Comparison of ENCODE assay signal across 18 cellular contexts in the genomic region with DNA sequence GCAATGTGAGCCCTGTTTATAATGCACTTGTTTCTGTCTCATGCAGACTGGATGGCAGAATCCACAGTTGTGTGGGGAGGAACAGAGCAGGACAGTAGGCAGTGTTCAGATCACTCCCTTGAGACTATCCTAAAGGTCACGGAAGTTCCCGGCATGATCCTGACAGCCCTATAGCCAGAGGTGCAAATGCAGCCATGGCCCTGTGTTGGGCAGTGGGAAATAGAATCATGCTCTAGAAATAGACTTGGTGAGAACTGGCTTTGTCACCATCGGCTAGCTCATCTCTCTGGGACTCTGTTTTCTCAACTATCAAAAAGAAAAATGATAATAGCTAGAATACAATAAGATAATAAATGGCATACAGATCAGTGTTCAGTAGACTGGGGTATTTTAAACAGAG.
DNase-seq lines count a peak whose midpoint lies in the region; ATAC-seq and TF ChIP-seq lines count a peak whose summit lies in the region.
"Had no signal": no experiment of that assay in that cellular context is flagged by ENCODE, and none has a peak within 500 bp of the region (broad histone marks: within the 10 kb centered on the region; RNA-seq: fewer than 3 reads in every experiment).

No MANE protein-coding gene starts in this region.

- no peaks in the 10 kb centered on the region for H3K79me2 ChIP-seq in neural cell (replicated peaks; ENCODE audit: insufficient read depth, low read length)

- H3K9me3 ChIP-seq in right cardiac atrium (ENCODE audit: control insufficient read depth, low read length) (no peaks in the 10 kb centered on the region), neural cell (ENCODE audit: low read length) (no peaks in the 10 kb centered on the region), upper lobe of left lung (no peaks in the 10 kb centered on the region)

- no peaks in the 10 kb centered on the region for H3K9me2 ChIP-seq in neural cell (ENCODE audit: insufficient read depth, low read length)

- no peaks in the 10 kb centered on the region for H3F3A ChIP-seq in neural cell (ENCODE audit: insufficient read depth, low read length, poor library complexity, severe bottlenecking)

- H3K4me1 ChIP-seq in right cardiac atrium (ENCODE audit: control insufficient read depth, insufficient read depth, low read length) (peaks cover 17% of the 10 kb centered on the region), upper lobe of left lung (peaks cover 7 to 20% (median 16%) of the 10 kb centered on the region in 4 donors)

- no peak overlapping the region for H3K9ac ChIP-seq in neural cell (ENCODE audit: low read length)

- no peak for DNase-seq in right cardiac atrium
- DNase-seq in upper lobe of left lung, result no peak
- no peak for DNase-seq in occipital lobe (lab: John Stamatoyannopoulos, UW)
- DNase-seq: ACHN, AML-193, DMS 273 treated with DMSO at 0.1 percent for 48 hours, GF-D8, HCEC 1CT, Kasumi-1, MM.1S, NCI-H1092 treated with DMSO at 0.1 percent for 48 hours, NCI-H1694, NCI-H524 had no signal

- H3K36me3 ChIP-seq in neural cell (ENCODE audit: insufficient read depth, low read length), result no peaks in the 10 kb centered on the region
- peaks cover 0 to 3% (median 0%) of the 10 kb centered on the region in 4 donors for H3K36me3 ChIP-seq in upper lobe of left lung

- no peak for TF ChIP-seq CTCF in neural cell (IDR thresholded peaks at IDR 0.05; ENCODE audit: poor library complexity, severe bottlenecking)
- no peak for TF ChIP-seq CTCF in upper lobe of left lung (IDR thresholded peaks at IDR 0.05)

- H4K20me1 ChIP-seq in neural cell (ENCODE audit: insufficient read depth), result no peaks in the 10 kb centered on the region

- no peak overlapping the region for H2AFZ ChIP-seq in neural cell (ENCODE audit: low read depth, low read length)

- peak overlapping the region; percentile 24 for H3K27ac ChIP-seq in angular gyrus (ENCODE audit: low read depth, low read length)
- H3K27ac ChIP-seq in right cardiac atrium (ENCODE audit: low read length), result peak overlapping the region; percentile 83
- peak overlapping the region; percentile 72 for H3K27ac ChIP-seq in neural cell (ENCODE audit: low read length)
- H3K27ac ChIP-seq in upper lobe of left lung, result peak overlapping the region in 3 of 4 donors; percentile 13 to 42 (median 37)

- H3K4me3 ChIP-seq in right cardiac atrium (ENCODE audit: low read length) (no peak overlapping the region), neural cell (ENCODE audit: low read length) (no peak overlapping the region), upper lobe of left lung (no peak overlapping the region)

- no peaks in the 10 kb centered on the region for H3K27me3 ChIP-seq in right cardiac atrium (ENCODE audit: control insufficient read depth, insufficient read depth)
- no peaks in the 10 kb centered on the region for H3K27me3 ChIP-seq in neural cell (ENCODE audit: insufficient read depth, low read depth, low read length)
- no peaks in the 10 kb centered on the region for H3K27me3 ChIP-seq in upper lobe of left lung

- TF ChIP-seq POLR2A in upper lobe of left lung (IDR thresholded peaks at IDR 0.05), result no peak

- no peak overlapping the region for H3K4me2 ChIP-seq in neural cell (ENCODE audit: low read length)

- TF ChIP-seq RAD21 in neural cell (conservative IDR thresholded peaks at IDR 0.05), result no peak

- 38% methylated on average over 3 of the region's 3 CpGs for WGBS in right cardiac atrium
- 77 to 83% methylated on average over 3 of the region's 3 CpGs for WGBS in upper lobe of left lung, 2 donors

- peak in 1 of 2 donors; percentile 23 for ATAC-seq in right cardiac atrium
- ATAC-seq in upper lobe of left lung (ENCODE audit: low FRiP score in 2 of 2), result no peak
- ATAC-seq in HG03439 (IDR thresholded peaks at IDR 0.05; ENCODE audit: unreplicated experiment), result no peak
- no peak for ATAC-seq in GM19351 (IDR thresholded peaks at IDR 0.05; ENCODE audit: unreplicated experiment)
- ATAC-seq: Panc1 had no signal

- intact Hi-C loops in right cardiac atrium (cut with DNase I), result no loop called here

- no peak for TF ChIP-seq EP300 in neural cell (conservative IDR thresholded peaks at IDR 0.05; ENCODE audit: poor library complexity, severe bottlenecking)
- peak in 1 of 4 donors; percentile 15 for TF ChIP-seq EP300 in upper lobe of left lung (IDR thresholded peaks at IDR 0.05)

TF ChIP-seq in neural cell, 6 proteins besides CTCF, POLR2A, EP300 and RAD21:
- TF ChIP-seq SMC3 (conservative IDR thresholded peaks at IDR 0.05; ENCODE audit: poor library complexity), result no peak
- TF ChIP-seq POLR2AphosphoS5 (IDR thresholded peaks at IDR 0.05), result no peak
- no peak for TF ChIP-seq MXI1 (conservative IDR thresholded peaks at IDR 0.05; ENCODE audit: poor library complexity, severe bottlenecking)
- TF ChIP-seq, protein P1, sequence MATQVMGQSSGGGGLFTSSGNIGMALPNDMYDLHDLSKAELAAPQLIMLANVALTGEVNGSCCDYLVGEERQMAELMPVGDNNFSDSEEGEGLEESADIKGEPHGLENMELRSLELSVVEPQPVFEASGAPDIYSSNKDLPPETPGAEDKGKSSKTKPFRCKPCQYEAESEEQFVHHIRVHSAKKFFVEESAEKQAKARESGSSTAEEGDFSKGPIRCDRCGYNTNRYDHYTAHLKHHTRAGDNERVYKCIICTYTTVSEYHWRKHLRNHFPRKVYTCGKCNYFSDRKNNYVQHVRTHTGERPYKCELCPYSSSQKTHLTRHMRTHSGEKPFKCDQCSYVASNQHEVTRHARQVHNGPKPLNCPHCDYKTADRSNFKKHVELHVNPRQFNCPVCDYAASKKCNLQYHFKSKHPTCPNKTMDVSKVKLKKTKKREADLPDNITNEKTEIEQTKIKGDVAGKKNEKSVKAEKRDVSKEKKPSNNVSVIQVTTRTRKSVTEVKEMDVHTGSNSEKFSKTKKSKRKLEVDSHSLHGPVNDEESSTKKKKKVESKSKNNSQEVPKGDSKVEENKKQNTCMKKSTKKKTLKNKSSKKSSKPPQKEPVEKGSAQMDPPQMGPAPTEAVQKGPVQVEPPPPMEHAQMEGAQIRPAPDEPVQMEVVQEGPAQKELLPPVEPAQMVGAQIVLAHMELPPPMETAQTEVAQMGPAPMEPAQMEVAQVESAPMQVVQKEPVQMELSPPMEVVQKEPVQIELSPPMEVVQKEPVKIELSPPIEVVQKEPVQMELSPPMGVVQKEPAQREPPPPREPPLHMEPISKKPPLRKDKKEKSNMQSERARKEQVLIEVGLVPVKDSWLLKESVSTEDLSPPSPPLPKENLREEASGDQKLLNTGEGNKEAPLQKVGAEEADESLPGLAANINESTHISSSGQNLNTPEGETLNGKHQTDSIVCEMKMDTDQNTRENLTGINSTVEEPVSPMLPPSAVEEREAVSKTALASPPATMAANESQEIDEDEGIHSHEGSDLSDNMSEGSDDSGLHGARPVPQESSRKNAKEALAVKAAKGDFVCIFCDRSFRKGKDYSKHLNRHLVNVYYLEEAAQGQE (IDR thresholded peaks at IDR 0.05; ENCODE audit: borderline replicate concordance), result no peak
- TF ChIP-seq EZH2 (IDR thresholded peaks at IDR 0.05; ENCODE audit: borderline replicate concordance, insufficient read depth, low read length, poor library complexity, severe bottlenecking), result no peak
- no peak for TF ChIP-seq TAF1 (IDR thresholded peaks at IDR 0.05; ENCODE audit: low read depth)

Comparison
In these comparisons a context has a peak if more than half of its experiments do, and no peak if none do; other contexts are left out.
1. H3K27ac ChIP-seq: peak in every context shown above with its lines; median percentile 83 in right cardiac atrium; 72 in neural cell; 37 in upper lobe of left lung; 24 in angular gyrus.